ENCODE assay signal across 8 cellular contexts in genomic region chr22:38705235-38706100, GRCh38. TPM values are rescaled to one million over a fixed set of nuclear protein-coding genes. Genes with fewer than 3 reads are reported as not detected.
DNase-seq lines count a peak whose midpoint lies in the region; ATAC-seq and TF ChIP-seq lines count a peak whose summit lies in the region.

Gene GTPBP1 (plus strand): TSS chr22:38705944. CDS start chr22:38705956, 12 bp downstream.

- peaks cover 25% of the 10 kb centered on the region for H3K36me3 Mint-ChIP-seq in activated CD4-positive, alpha-beta memory T cell treated with anti-CD3 and anti-CD28 coated beads for 36 hours

- H3K27ac ChIP-seq in dorsolateral prefrontal cortex (peak within 1 kb of the TSS; percentile 84 to 99 (median 95)), liver (ENCODE audit: low read depth in 1 of 2, low read length in 2 of 2) (peak within 1 kb of the TSS; percentile 95 to 97)

- WGBS in liver, result under 1% methylated on average over 55 of the region's 55 CpGs

- H3K4me3 Mint-ChIP-seq in activated CD4-positive, alpha-beta memory T cell treated with anti-CD3 and anti-CD28 coated beads for 36 hours, result peak within 1 kb of the TSS; percentile 92

- H3K9ac ChIP-seq in liver (ENCODE audit: low read depth in 1 of 2, low read length in 2 of 2), result peak within 1 kb of the TSS; percentile 87 to 96

- no peaks in the 10 kb centered on the region for H3K9me3 ChIP-seq in liver (ENCODE audit: control insufficient read depth in 4 of 4, low read length in 3 of 4)

- H3K4me3 ChIP-seq in dorsolateral prefrontal cortex (peak within 1 kb of the TSS; percentile 71 to 100 (median 94)), liver (ENCODE audit: low read depth in 1 of 3, low read length in 3 of 3) (peak within 1 kb of the TSS; percentile 75 to 93 (median 93))

- intact Hi-C loops in activated CD4-positive, alpha-beta memory T cell treated with anti-CD3 and anti-CD28 coated beads for 36 hours (cut with micrococcal nuclease), result loop anchor here (1.0 to 5.0 kb wide), 7 partner anchors 49 to 612 kb away; partner anchors contain the start of genes CBX7, CBY1, DDX17 and DMC1
- intact Hi-C loops in dorsolateral prefrontal cortex (cut with DNase I), result loop anchor here in 1 of 2 donors (2.0 kb wide), 1 partner anchor 49 kb away; the partner anchor contains the start of gene SUN2

- CTCF ChIA-PET in activated CD4-positive, alpha-beta memory T cell treated with anti-CD3 and anti-CD28 coated beads for 36 hours (lab: Charles Lee), result interaction anchor here (1.1 to 3.8 kb wide), 5 partner anchors 17 to 63 kb away, joined by 4 to 22 read pairs (median 5); partner anchors contain the start of gene TOMM22

- no peaks in the 10 kb centered on the region for H3K9me3 Mint-ChIP-seq in activated CD4-positive, alpha-beta memory T cell treated with anti-CD3 and anti-CD28 coated beads for 36 hours

- peaks cover 0 to 4% (median 3%) of the 10 kb centered on the region in 4 donors for H3K36me3 ChIP-seq in liver (ENCODE audit: control insufficient read depth in 4 of 4, insufficient read depth in 3 of 4, low read depth in 1 of 4, low read length in 3 of 4)

- POLR2A ChIA-PET in activated CD4-positive, alpha-beta memory T cell treated with anti-CD3 and anti-CD28 coated beads for 36 hours (lab: Charles Lee), result interaction anchor here (0.6 to 2.3 kb wide), 17 partner anchors 9 to 613 kb away, joined by 3 to 13 read pairs (median 3); partner anchors contain the start of genes PLA2G6 and TOMM22

- peaks cover 47% of the 10 kb centered on the region for H3K4me1 Mint-ChIP-seq in activated CD4-positive, alpha-beta memory T cell treated with anti-CD3 and anti-CD28 coated beads for 36 hours (ENCODE audit: low read depth)

- H3K27me3 ChIP-seq in dorsolateral prefrontal cortex (no peaks in the 10 kb centered on the region), liver (ENCODE audit: control insufficient read depth in 4 of 4, insufficient read depth in 4 of 4, low read length in 3 of 4) (no peaks in the 10 kb centered on the region)

- peak within 1 kb of the TSS; percentile 97 for H3K27ac Mint-ChIP-seq in activated CD4-positive, alpha-beta memory T cell treated with anti-CD3 and anti-CD28 coated beads for 36 hours

- H3K4me1 ChIP-seq in liver (ENCODE audit: control insufficient read depth in 4 of 4, insufficient read depth in 4 of 4, low read length in 3 of 4), result peaks cover 0 to 34% (median 19%) of the 10 kb centered on the region in 4 donors

- ATAC-seq in GM19438 (IDR thresholded peaks at IDR 0.05; ENCODE audit: low read depth, unreplicated experiment) (peak; percentile 71), HG03575 (IDR thresholded peaks at IDR 0.05; ENCODE audit: extremely low read depth, insufficient number of reproducible peaks, low FRiP score, unreplicated experiment) (peak; percentile 53)

- TF ChIP-seq CTCF in dorsolateral prefrontal cortex (IDR thresholded peaks at IDR 0.05 in 54 of 56, conservative IDR thresholded peaks at IDR 0.05 in 2 of 56; ENCODE audit: low read depth in 1 of 56, partially characterized antibody in 56 of 56), result peak in 21 of 56 donors; percentile 10 to 53 (median 18)
- peak; percentile 25 for TF ChIP-seq CTCF in liver (IDR thresholded peaks at IDR 0.05; ENCODE audit: low read depth, low read length, missing input control)

- peak; percentile 100 for DNase-seq in CD1c-positive myeloid dendritic cell (ENCODE audit: extremely low spot score)
- peak; percentile 100 for DNase-seq in NCI-H82 treated with DMSO at 0.1 percent for 48 hours (lab: John Stamatoyannopoulos, UW; ENCODE audit: unreplicated experiment)
- DNase-seq in activated CD4-positive, alpha-beta memory T cell treated with anti-CD3 and anti-CD28 coated beads for 36 hours, result peak; percentile 98
- peak; percentile 94 to 100 (median 99) for DNase-seq in dorsolateral prefrontal cortex
- DNase-seq in stimulated activated CD4-positive, alpha-beta T cell treated with anti-CD3 and anti-CD28 coated beads, Interleukin-4, amount 100 ng/mL, for 24 hours, result peak; percentile 98

- no peak for TF ChIP-seq RAD21 in liver (IDR thresholded peaks at IDR 0.05)

- peaks cover 1% of the 10 kb centered on the region for H3K27me3 Mint-ChIP-seq in activated CD4-positive, alpha-beta memory T cell treated with anti-CD3 and anti-CD28 coated beads for 36 hours

TF ChIP-seq in liver, 16 proteins besides CTCF, POLR2A, EP300 and RAD21:
- no peak for TF ChIP-seq FOXA1 (IDR thresholded peaks at IDR 0.05)
- no peak for TF ChIP-seq ATF3 (IDR thresholded peaks at IDR 0.05)
- peak in 1 of 2 donors; percentile 3 for TF ChIP-seq HNF4A (conservative IDR thresholded peaks at IDR 0.05)
- TF ChIP-seq GABPA (IDR thresholded peaks at IDR 0.05 in 1 of 2, conservative IDR thresholded peaks at IDR 0.05 in 1 of 2), result peak; percentile 64 to 84
- peak; percentile 72 for TF ChIP-seq MAX (IDR thresholded peaks at IDR 0.05)
- TF ChIP-seq HNF4G (IDR thresholded peaks at IDR 0.05), result no peak
- TF ChIP-seq REST (IDR thresholded peaks at IDR 0.05), result peak; percentile 36
- TF ChIP-seq RXRA (IDR thresholded peaks at IDR 0.05), result peak; percentile 32 to 47
- TF ChIP-seq JUND (IDR thresholded peaks at IDR 0.05), result peak; percentile 68 to 83
- TF ChIP-seq FOXA2 (IDR thresholded peaks at IDR 0.05), result no peak
- TF ChIP-seq SP1 (IDR thresholded peaks at IDR 0.05), result peak; percentile 99
- TF ChIP-seq EGR1 (IDR thresholded peaks at IDR 0.05; ENCODE audit: low read depth in 2 of 2), result peak; percentile 38 to 52
- peak; percentile 83 for TF ChIP-seq ZBTB33 (IDR thresholded peaks at IDR 0.05)
- no peak for TF ChIP-seq NR2F2 (IDR thresholded peaks at IDR 0.05)
- peak; percentile 95 for TF ChIP-seq YY1 (IDR thresholded peaks at IDR 0.05)
- TF ChIP-seq TAF1 (conservative IDR thresholded peaks at IDR 0.05), result peak; percentile 78

RNA-seq across cellular contexts. Expression of gene GTPBP1, which starts in this region (rescaled TPM):
- 10 to 100 TPM; 95.4 to 98.1 TPM for total RNA-seq in activated CD4-positive, alpha-beta memory T cell treated with anti-CD3 and anti-CD28 coated beads for 36 hours
- total RNA-seq in dorsolateral prefrontal cortex, result 10 to 100 TPM; 30.5 to 76.8 (median 48.2) TPM
- 10 to 100 TPM; 24.3 to 56.3 TPM for total RNA-seq in liver
- polyA plus RNA-seq in liver, result 1 to 10 TPM; 5.3 to 7.8 TPM

Comparison
In these comparisons a context has a peak if more than half of its experiments do, and no peak if none do; other contexts are left out.
1. Peak in every context shown above with its lines: DNase-seq, ATAC-seq, H3K4me3 ChIP-seq and H3K27ac ChIP-seq.